Comparison of ENCODE assay signal across 13 cellular contexts in genomic region chr1:8938232-8939117, GRCh38. TPM values are rescaled to one million over a fixed set of nuclear protein-coding genes. Genes with fewer than 3 reads are reported as not detected.
DNase-seq lines count a peak whose midpoint lies in the region; ATAC-seq and TF ChIP-seq lines count a peak whose summit lies in the region.
"Had no signal": no experiment of that assay in that cellular context is flagged by ENCODE, and none has a peak within 500 bp of the region (broad histone marks: within the 10 kb centered on the region; RNA-seq: fewer than 3 reads in every experiment).

No MANE protein-coding gene starts in this region.

- H3K9ac ChIP-seq in Loucy (ENCODE audit: low read depth, low read length, poor library complexity, severe bottlenecking): no peak overlapping the region

- H3K27ac ChIP-seq in DOHH2 (ENCODE audit: low read depth, low read length): peak overlapping the region; percentile 96
- H3K27ac ChIP-seq: brain microvascular endothelial cell had no signal

- peaks cover 38% of the 10 kb centered on the region for H3F3A ChIP-seq in DOHH2 (ENCODE audit: control insufficient read depth, insufficient read depth)
- H3F3A ChIP-seq in Loucy (ENCODE audit: low read depth): no peaks in the 10 kb centered on the region

- H4K20me1 ChIP-seq in DOHH2 (ENCODE audit: control insufficient read depth, insufficient read depth, low read depth, low read length) (no peaks in the 10 kb centered on the region), Loucy (ENCODE audit: insufficient read depth, low read length, poor library complexity, severe bottlenecking) (no peaks in the 10 kb centered on the region)

- no peak overlapping the region for H3K4me3 Mint-ChIP-seq in activated CD8-positive, alpha-beta T cell treated with anti-CD3 and anti-CD28 coated beads, Interleukin-2, amount 10 ng/mL, durations not matched to agents 7 days and 5 days

- H3K79me2 ChIP-seq in DOHH2 (ENCODE audit: control insufficient read depth, low read length) (peaks cover 14% of the 10 kb centered on the region), Loucy (ENCODE audit: insufficient read depth, low read length) (no peaks in the 10 kb centered on the region)

- no peaks in the 10 kb centered on the region for H3K27me3 Mint-ChIP-seq in activated CD8-positive, alpha-beta T cell treated with anti-CD3 and anti-CD28 coated beads, Interleukin-2, amount 10 ng/mL, durations not matched to agents 7 days and 5 days (ENCODE audit: low read depth)

- peaks cover 97% of the 10 kb centered on the region for H3K4me1 ChIP-seq in DOHH2 (ENCODE audit: control insufficient read depth, low read length)
- peaks cover 14% of the 10 kb centered on the region for H3K4me1 ChIP-seq in Loucy (ENCODE audit: insufficient read depth, low read length, poor library complexity, severe bottlenecking)

- H2AFZ ChIP-seq in Loucy (ENCODE audit: low read length): peak overlapping the region; percentile 1; the same call in 1 of the 2 replicates

- H3K4me3 ChIP-seq in DOHH2 (ENCODE audit: low read length) (peak overlapping the region; percentile 73), Loucy (ENCODE audit: low read length, poor library complexity, severe bottlenecking) (no peak overlapping the region)

- TF ChIP-seq CTCF in DOHH2 (IDR thresholded peaks at IDR 0.05; ENCODE audit: low read depth, low read length, poor library complexity, severe bottlenecking) (no peak), Loucy (conservative IDR thresholded peaks at IDR 0.05; ENCODE audit: low read length) (no peak)

- H3K36me3 ChIP-seq in DOHH2 (ENCODE audit: control insufficient read depth, low read length): peaks cover 5% of the 10 kb centered on the region
- no peaks in the 10 kb centered on the region for H3K36me3 ChIP-seq in Loucy (ENCODE audit: insufficient read depth, low read length)
- H3K36me3 ChIP-seq: brain microvascular endothelial cell had no signal

- DNase-seq in activated CD8-positive, alpha-beta T cell treated with anti-CD3 and anti-CD28 coated beads, Interleukin-2, amount 10 ng/mL, durations not matched to agents 7 days and 5 days: no peak
- peak; percentile 49 for DNase-seq in left kidney (ENCODE audit: low read depth, low spot score)
- no peak for DNase-seq in NCI-H2107 (lab: John Stamatoyannopoulos, UW)
- DNase-seq in NCI-H146 treated with DMSO at 0.1 percent for 48 hours (lab: John Stamatoyannopoulos, UW; ENCODE audit: unreplicated experiment): no peak
- DNase-seq: brain microvascular endothelial cell, Calu3, NCI-H510A, retina had no signal

- H3K27me3 ChIP-seq in DOHH2 (ENCODE audit: control insufficient read depth, low read length): no peaks in the 10 kb centered on the region
- H3K27me3 ChIP-seq in Loucy (ENCODE audit: insufficient read depth, low read length, poor library complexity, severe bottlenecking): no peaks in the 10 kb centered on the region
- H3K27me3 ChIP-seq: brain microvascular endothelial cell had no signal

- peak overlapping the region; percentile 81 for H3K27ac Mint-ChIP-seq in activated CD8-positive, alpha-beta T cell treated with anti-CD3 and anti-CD28 coated beads, Interleukin-2, amount 10 ng/mL, durations not matched to agents 7 days and 5 days

- H3K4me2 ChIP-seq in DOHH2 (ENCODE audit: low read length) (peak overlapping the region; percentile 59), Loucy (ENCODE audit: low read depth, low read length, poor library complexity, severe bottlenecking) (peak overlapping the region; percentile 32)

- no peaks in the 10 kb centered on the region for H3K9me3 Mint-ChIP-seq in activated CD8-positive, alpha-beta T cell treated with anti-CD3 and anti-CD28 coated beads, Interleukin-2, amount 10 ng/mL, durations not matched to agents 7 days and 5 days (ENCODE audit: insufficient read depth)

- H3K9me3 ChIP-seq in DOHH2 (ENCODE audit: control insufficient read depth, insufficient read depth, low read length) (no peaks in the 10 kb centered on the region), Loucy (ENCODE audit: insufficient read depth, low read depth, low read length) (no peaks in the 10 kb centered on the region)

- CTCF ChIA-PET in activated CD8-positive, alpha-beta T cell treated with anti-CD3 and anti-CD28 coated beads, Interleukin-2, amount 10 ng/mL, durations not matched to agents 7 days and 5 days (lab: Charles Lee): interaction anchor here (0.9 to 14.0 kb wide), 16 partner anchors 9 to 163 kb away, joined by 3 to 118 read pairs (median 6); no protein-coding TSS in a partner anchor

- H3K9me2 ChIP-seq in DOHH2 (replicated peaks; ENCODE audit: control insufficient read depth, low read length): no peaks in the 10 kb centered on the region
- no peaks in the 10 kb centered on the region for H3K9me2 ChIP-seq in Loucy (replicated peaks; ENCODE audit: low read depth, low read length)

- ATAC-seq in activated CD8-positive, alpha-beta T cell treated with anti-CD3 and anti-CD28 coated beads, Interleukin-2, amount 10 ng/mL, durations not matched to agents 7 days and 5 days: peak; percentile 42
- no peak for ATAC-seq in GM21423 (IDR thresholded peaks at IDR 0.05; ENCODE audit: unreplicated experiment)
- ATAC-seq in GM19351 (IDR thresholded peaks at IDR 0.05; ENCODE audit: unreplicated experiment): no peak

- H3K36me3 Mint-ChIP-seq in activated CD8-positive, alpha-beta T cell treated with anti-CD3 and anti-CD28 coated beads, Interleukin-2, amount 10 ng/mL, durations not matched to agents 7 days and 5 days (ENCODE audit: low read depth): peaks cover 60% of the 10 kb centered on the region

- POLR2A ChIA-PET in activated CD8-positive, alpha-beta T cell treated with anti-CD3 and anti-CD28 coated beads, Interleukin-2, amount 10 ng/mL, durations not matched to agents 7 days and 5 days (lab: Charles Lee): interaction anchor here (0.8 to 16.3 kb wide), 5 partner anchors 8 to 59 kb away, joined by 3 to 410 read pairs (median 24); partner anchors contain the start of genes CA6 and ENO1

- H3K4me1 Mint-ChIP-seq in activated CD8-positive, alpha-beta T cell treated with anti-CD3 and anti-CD28 coated beads, Interleukin-2, amount 10 ng/mL, durations not matched to agents 7 days and 5 days (ENCODE audit: low read depth): peaks cover 72% of the 10 kb centered on the region

RNA-seq across cellular contexts. Expression of gene CA6, which starts 7.2 kb away (rescaled TPM):
- 1 to 10 TPM; 6.3 to 6.4 TPM for total RNA-seq in activated CD8-positive, alpha-beta T cell treated with anti-CD3 and anti-CD28 coated beads, Interleukin-2, amount 10 ng/mL, durations not matched to agents 7 days and 5 days
- total RNA-seq: Calu3, subcutaneous adipose tissue had no signal

RNA-seq across cellular contexts. Expression of gene ENO1, which starts 60.0 kb away (rescaled TPM):
- 1,000 to 10,000 TPM; 3,150 to 3,216 TPM for total RNA-seq in activated CD8-positive, alpha-beta T cell treated with anti-CD3 and anti-CD28 coated beads, Interleukin-2, amount 10 ng/mL, durations not matched to agents 7 days and 5 days
